Comparison of ENCODE assay signal across 8 cellular contexts in the genomic region with DNA sequence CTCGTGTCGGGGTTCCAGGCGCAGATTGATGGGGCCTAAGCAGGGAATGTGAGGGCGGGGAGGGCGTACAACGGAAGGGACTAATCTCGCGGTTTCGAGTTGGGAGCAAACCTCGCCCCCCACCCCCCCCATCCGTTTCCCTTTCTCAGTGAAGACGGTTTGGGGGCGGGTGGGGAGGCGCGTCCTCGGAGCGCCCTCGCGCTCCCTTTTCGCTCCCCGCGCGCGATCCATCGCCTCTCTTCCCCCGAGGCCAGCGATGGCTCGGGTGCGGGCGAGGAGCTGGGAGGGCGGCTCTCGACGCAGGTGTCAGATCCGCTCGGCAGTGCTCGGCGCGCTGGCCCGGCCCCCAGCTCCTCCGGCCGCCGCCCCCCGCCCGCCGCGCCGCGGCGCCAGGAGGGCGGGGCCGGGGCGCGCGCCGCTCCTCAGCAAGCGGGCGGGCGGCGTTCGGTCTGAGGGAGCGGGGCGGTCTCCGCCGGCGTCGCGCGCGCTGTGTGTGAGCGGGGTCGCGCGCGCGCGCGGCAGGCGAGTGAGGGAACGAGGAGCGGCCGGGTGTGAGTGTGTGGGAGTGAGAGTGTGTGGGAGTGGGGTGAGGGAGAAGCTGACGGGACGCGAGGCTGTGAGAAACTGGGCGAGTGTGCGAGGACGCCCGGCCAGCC. TPM values are rescaled to one million over a fixed set of nuclear protein-coding genes. Genes with fewer than 3 reads are reported as not detected.
A peak's percentile ranks its signal among the peaks of the same experiment; 100 is the strongest.
DNase-seq lines count a peak whose midpoint lies in the region; ATAC-seq and TF ChIP-seq lines count a peak whose summit lies in the region.

Gene RIMKLB (plus strand): TSS at position 516 of the 656 bp plus-strand sequence. CDS start 15,876 bp downstream, outside the sequence.

- H3K4me3 ChIP-seq in GM06990 (replicated peaks; ENCODE audit: low read depth, low read length) (peak within 1 kb of the TSS; percentile 93), retinal pigment epithelial cell (ENCODE audit: low read length) (peak within 1 kb of the TSS; percentile 77), vagina (peak within 1 kb of the TSS; percentile 95 to 99)

- intact Hi-C loops in vagina (cut with DNase I), result no loop called here

- H3K27ac ChIP-seq in vagina, result peak within 1 kb of the TSS; percentile 98

- TF ChIP-seq CTCF in GM06990 (IDR thresholded peaks at IDR 0.05; ENCODE audit: insufficient read depth, low read length, poor library complexity, severe bottlenecking) (no peak), retinal pigment epithelial cell (conservative IDR thresholded peaks at IDR 0.05; ENCODE audit: low read depth, low read length) (no peak), vagina (IDR thresholded peaks at IDR 0.05) (no peak)

- H3K36me3 ChIP-seq in GM06990 (ENCODE audit: control insufficient read depth, insufficient read depth, low read length) (no peaks in the 10 kb centered on the region), vagina (no peaks in the 10 kb centered on the region)

- DNase-seq in GM06990 (ENCODE audit: extremely low read depth, insufficient read length) (peak; percentile 81), NCI-H128 (lab: John Stamatoyannopoulos, UW; ENCODE audit: unreplicated experiment) (peak; percentile 67), T1000 (lab: John Stamatoyannopoulos, UW) (peak; percentile 41), astrocyte of the hippocampus (ENCODE audit: low read depth, low spot score) (peak; percentile 94), hypothalamus (lab: John Stamatoyannopoulos, UW) (peak in 48 of 51 donors; percentile 26 to 90 (median 64)), retinal pigment epithelial cell (ENCODE audit: low read depth) (no peak), vagina (ENCODE audit: extremely low spot score in 2 of 2) (no peak)

- peak in 1 of 2 donors; percentile 71 for TF ChIP-seq POLR2A in vagina (IDR thresholded peaks at IDR 0.05)

- no peaks in the 10 kb centered on the region for H3K27me3 ChIP-seq in GM06990 (replicated peaks; ENCODE audit: control insufficient read depth, insufficient read depth, low read length)
- no peaks in the 10 kb centered on the region for H3K27me3 ChIP-seq in vagina

- H3K4me1 ChIP-seq in vagina, result peaks cover 38% of the 10 kb centered on the region

- no peaks in the 10 kb centered on the region for H3K9me3 ChIP-seq in vagina

- ATAC-seq in HG02571 (IDR thresholded peaks at IDR 0.05; ENCODE audit: unreplicated experiment), result peak; percentile 81

RNA-seq across cellular contexts. Expression of gene RIMKLB, which starts in this region (rescaled TPM):
- total RNA-seq in vagina, result 44.7 TPM

Comparison
In these comparisons a context has a peak if more than half of its experiments do, and no peak if none do; other contexts are left out.
1. DNase-seq: peak in GM06990 (single experiment), NCI-H128 (single experiment), T1000 (single experiment), astrocyte of the hippocampus (single experiment) and hypothalamus (48 of 51); none in retinal pigment epithelial cell (single experiment) and vagina (0 of 2).
2. Peak in every context shown above with its lines, with median percentiles within 50 percentile points of each other: H3K4me3 ChIP-seq.